ENCODE assay signal across 2 cellular contexts in the genomic region with DNA sequence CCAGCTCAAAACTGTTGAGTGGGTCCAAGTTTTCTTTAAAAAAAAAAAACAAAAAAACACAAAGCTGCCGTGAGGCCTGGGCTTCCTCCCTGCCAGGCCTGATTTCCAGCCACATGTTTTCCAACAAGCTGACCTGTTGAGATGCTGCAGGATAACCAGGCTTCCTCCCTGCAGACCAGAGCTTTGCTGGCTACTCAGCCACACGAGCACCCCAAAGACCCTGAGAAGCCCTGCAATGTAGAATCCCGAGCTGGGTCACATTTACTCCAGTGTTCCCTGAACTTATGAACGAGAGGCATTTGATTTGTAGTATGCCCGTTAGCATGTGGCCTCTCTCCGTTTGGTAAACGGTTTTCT.
TF ChIP-seq lines count a peak whose summit lies in the region.

No MANE protein-coding gene starts in this region.

TF ChIP-seq in HepG2, 621 proteins besides CTCF, POLR2A, EP300 and RAD21:
- TF ChIP-seq SPEN (CRISPR knock-in tag; IDR thresholded peaks at IDR 0.05; ENCODE audit: low read depth) (no peak), CC2D1A (CRISPR knock-in tag; IDR thresholded peaks at IDR 0.05) (no peak), ZNF451 (CRISPR knock-in tag; IDR thresholded peaks at IDR 0.05) (no peak), GATAD1 (CRISPR knock-in tag; IDR thresholded peaks at IDR 0.05) (no peak), POLR2AphosphoS5 (IDR thresholded peaks at IDR 0.05; ENCODE audit: low read depth, low read length) (no peak), ZNF530 (CRISPR knock-in tag; IDR thresholded peaks at IDR 0.05; ENCODE audit: low read depth) (no peak), TAF1 (CRISPR knock-in tag; IDR thresholded peaks at IDR 0.05) (no peak), ZNF841 (CRISPR knock-in tag; IDR thresholded peaks at IDR 0.05; ENCODE audit: borderline replicate concordance) (no peak), ZNF556 (CRISPR knock-in tag; IDR thresholded peaks at IDR 0.05; ENCODE audit: borderline replicate concordance) (no peak), ELF3 (CRISPR knock-in tag; IDR thresholded peaks at IDR 0.05) (no peak), ZFYVE20 (CRISPR knock-in tag; IDR thresholded peaks at IDR 0.05; ENCODE audit: borderline replicate concordance, low read depth) (no peak), CHD2 (IDR thresholded peaks at IDR 0.05; ENCODE audit: low read depth, low read length) (no peak), ZNF337 (CRISPR knock-in tag; IDR thresholded peaks at IDR 0.05; ENCODE audit: borderline replicate concordance, low read depth) (no peak), DNMT3B (CRISPR knock-in tag; conservative IDR thresholded peaks at IDR 0.05) (no peak), ZNF724P (CRISPR knock-in tag; IDR thresholded peaks at IDR 0.05; ENCODE audit: borderline replicate concordance) (no peak)
- TF ChIP-seq, protein P1, sequence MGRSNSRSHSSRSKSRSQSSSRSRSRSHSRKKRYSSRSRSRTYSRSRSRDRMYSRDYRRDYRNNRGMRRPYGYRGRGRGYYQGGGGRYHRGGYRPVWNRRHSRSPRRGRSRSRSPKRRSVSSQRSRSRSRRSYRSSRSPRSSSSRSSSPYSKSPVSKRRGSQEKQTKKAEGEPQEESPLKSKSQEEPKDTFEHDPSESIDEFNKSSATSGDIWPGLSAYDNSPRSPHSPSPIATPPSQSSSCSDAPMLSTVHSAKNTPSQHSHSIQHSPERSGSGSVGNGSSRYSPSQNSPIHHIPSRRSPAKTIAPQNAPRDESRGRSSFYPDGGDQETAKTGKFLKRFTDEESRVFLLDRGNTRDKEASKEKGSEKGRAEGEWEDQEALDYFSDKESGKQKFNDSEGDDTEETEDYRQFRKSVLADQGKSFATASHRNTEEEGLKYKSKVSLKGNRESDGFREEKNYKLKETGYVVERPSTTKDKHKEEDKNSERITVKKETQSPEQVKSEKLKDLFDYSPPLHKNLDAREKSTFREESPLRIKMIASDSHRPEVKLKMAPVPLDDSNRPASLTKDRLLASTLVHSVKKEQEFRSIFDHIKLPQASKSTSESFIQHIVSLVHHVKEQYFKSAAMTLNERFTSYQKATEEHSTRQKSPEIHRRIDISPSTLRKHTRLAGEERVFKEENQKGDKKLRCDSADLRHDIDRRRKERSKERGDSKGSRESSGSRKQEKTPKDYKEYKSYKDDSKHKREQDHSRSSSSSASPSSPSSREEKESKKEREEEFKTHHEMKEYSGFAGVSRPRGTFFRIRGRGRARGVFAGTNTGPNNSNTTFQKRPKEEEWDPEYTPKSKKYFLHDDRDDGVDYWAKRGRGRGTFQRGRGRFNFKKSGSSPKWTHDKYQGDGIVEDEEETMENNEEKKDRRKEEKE (IDR thresholded peaks at IDR 0.05) = no peak

TF ChIP-seq in H1, 55 proteins besides CTCF, POLR2A, EP300 and RAD21:
- TF ChIP-seq TBP (IDR thresholded peaks at IDR 0.05; ENCODE audit: low read depth, low read length) = no peak
- TF ChIP-seq SIRT6 (IDR thresholded peaks at IDR 0.05; ENCODE audit: low read length) = no peak
- no peak for TF ChIP-seq BCL11A (IDR thresholded peaks at IDR 0.05; ENCODE audit: low read depth in 2 of 2, low read length in 2 of 2)
- TF ChIP-seq JUN (IDR thresholded peaks at IDR 0.05; ENCODE audit: low read depth, low read length) = no peak
- TF ChIP-seq FOSL1 (IDR thresholded peaks at IDR 0.05; ENCODE audit: insufficient read depth, low read depth, low read length) = no peak
- no peak for TF ChIP-seq CEBPB (IDR thresholded peaks at IDR 0.05; ENCODE audit: low read depth, low read length)
- TF ChIP-seq SIN3A (conservative IDR thresholded peaks at IDR 0.05 in 1 of 2, IDR thresholded peaks at IDR 0.05 in 1 of 2; ENCODE audit: low read depth in 1 of 2, low read length in 2 of 2) = no peak
- TF ChIP-seq KDM4A (IDR thresholded peaks at IDR 0.05; ENCODE audit: low read depth, low read length, severe bottlenecking) = no peak
- TF ChIP-seq CBX5 (IDR thresholded peaks at IDR 0.05; ENCODE audit: low read depth, low read length) = no peak
TF ChIP-seq in H1: peak in this region for 0.
